In genomic region chr2:162062559-162062958, GRCh38 we compare ENCODE assay signal across 15 cellular contexts. TPM values are rescaled to one million over a fixed set of nuclear protein-coding genes. Genes with fewer than 3 reads are reported as not detected.
DNase-seq lines count a peak whose midpoint lies in the region; ATAC-seq, FAIRE-seq and TF ChIP-seq lines count a peak whose summit lies in the region.
"Had no signal": no experiment of that assay in that cellular context is flagged by ENCODE, and none has a peak within 500 bp of the region (broad histone marks: within the 10 kb centered on the region; RNA-seq: fewer than 3 reads in every experiment).

No MANE protein-coding gene starts in this region.

- TF ChIP-seq CTCF in GM23338 (conservative IDR thresholded peaks at IDR 0.05; ENCODE audit: low read depth in 2 of 2), result no peak

- CTCF ChIA-PET in activated CD4-positive, alpha-beta memory T cell treated with anti-CD3 and anti-CD28 coated beads, Interleukin-2, amount 10 ng/mL, durations not matched to agents 7 days and 5 days (lab: Charles Lee), result interaction anchor here (0.7 kb wide), 1 partner anchor 19 kb away, joined by 3 read pairs; no protein-coding TSS in a partner anchor

- H4K8ac ChIP-seq in mesendoderm (ENCODE audit: low read depth, low read length), result no peak overlapping the region

- no peak overlapping the region for H2AK5ac ChIP-seq in mesendoderm (ENCODE audit: low read length)

- H3K4me2 ChIP-seq in GM23338 (no peak overlapping the region), mesendoderm (ENCODE audit: low read length) (no peak overlapping the region)

- H3K79me2 ChIP-seq in GM23338 (replicated peaks; ENCODE audit: insufficient read depth) (no peaks in the 10 kb centered on the region), mesendoderm (ENCODE audit: control insufficient read depth, insufficient read depth, low read length) (no peaks in the 10 kb centered on the region)

- H3K79me1 ChIP-seq in mesendoderm (ENCODE audit: low read length), result no peaks in the 10 kb centered on the region

- no peak overlapping the region for H4K5ac ChIP-seq in mesendoderm (ENCODE audit: low read length)

- no peaks in the 10 kb centered on the region for H4K20me1 ChIP-seq in GM23338 (replicated peaks; ENCODE audit: insufficient read depth)

- H3K4me1 Mint-ChIP-seq in GM23338, result peaks cover 13% of the 10 kb centered on the region
- peaks cover 87% of the 10 kb centered on the region for H3K4me1 Mint-ChIP-seq in activated CD4-positive, alpha-beta memory T cell treated with anti-CD3 and anti-CD28 coated beads, Interleukin-2, amount 10 ng/mL, durations not matched to agents 7 days and 5 days

- H3K56ac ChIP-seq in mesendoderm (ENCODE audit: low read length), result no peak overlapping the region

- H3K4ac ChIP-seq in mesendoderm (ENCODE audit: low read depth, low read length), result no peak overlapping the region

- H2AFZ ChIP-seq in GM23338, result no peak overlapping the region

- DNase-seq in GM12892 (ENCODE audit: insufficient read length) (no peak), GM23338 (ENCODE audit: low spot score) (peak; percentile 28), mesendoderm (peak; percentile 63), posterior vena cava (ENCODE audit: low spot score) (no peak), NCI-H345 (lab: John Stamatoyannopoulos, UW) (no peak), HPDE6-E6E7 (ENCODE audit: extremely low spot score) (no peak)
- no peak for DNase-seq in activated CD4-positive, alpha-beta memory T cell treated with anti-CD3 and anti-CD28 coated beads, Interleukin-2, amount 10 ng/mL, durations not matched to agents 7 days and 5 days
- DNase-seq: head of caudate nucleus, NCI-H1417 treated with DMSO at 0.1 percent for 48 hours had no signal

- POLR2A ChIA-PET in activated CD4-positive, alpha-beta memory T cell treated with anti-CD3 and anti-CD28 coated beads, Interleukin-2, amount 10 ng/mL, durations not matched to agents 7 days and 5 days (lab: Charles Lee), result interaction anchor here (8.5 kb wide), 1 partner anchor 9 kb away, joined by 142 read pairs; the partner anchor contains the start of gene DPP4

- no peak for TF ChIP-seq POLR2A in GM12892 (IDR thresholded peaks at IDR 0.05; ENCODE audit: low read depth, low read length)

- H3K36me3 Mint-ChIP-seq in GM23338 (ENCODE audit: low read depth), result peaks cover 7% of the 10 kb centered on the region; the same call in 1 of the 3 replicates
- H3K36me3 Mint-ChIP-seq in activated CD4-positive, alpha-beta memory T cell treated with anti-CD3 and anti-CD28 coated beads, Interleukin-2, amount 10 ng/mL, durations not matched to agents 7 days and 5 days (ENCODE audit: low read depth), result peaks cover 68% of the 10 kb centered on the region

- no peaks in the 10 kb centered on the region for H3K27me3 ChIP-seq in GM23338 (ENCODE audit: insufficient read depth)
- H3K27me3 ChIP-seq in mesendoderm (ENCODE audit: insufficient read depth, low read length, poor library complexity), result no peaks in the 10 kb centered on the region

- H3K4me3 ChIP-seq in GM23338, result no peak overlapping the region
- no peak overlapping the region for H3K4me3 ChIP-seq in mesendoderm (ENCODE audit: low read length)
- H3K4me3 ChIP-seq: skin epidermis had no signal

- H3K27ac Mint-ChIP-seq in GM23338, result no peak overlapping the region
- peak overlapping the region; percentile 71 for H3K27ac Mint-ChIP-seq in activated CD4-positive, alpha-beta memory T cell treated with anti-CD3 and anti-CD28 coated beads, Interleukin-2, amount 10 ng/mL, durations not matched to agents 7 days and 5 days

- no peak overlapping the region for H2BK5ac ChIP-seq in mesendoderm (ENCODE audit: low read length)

- H3K27ac ChIP-seq in GM23338 (ENCODE audit: low read depth), result no peak overlapping the region
- no peak overlapping the region for H3K27ac ChIP-seq in mesendoderm (ENCODE audit: low read depth, low read length)
- H3K27ac ChIP-seq: RWPE1 had no signal

- intact Hi-C loops in posterior vena cava (cut with DNase I), result no loop called here

- H3K23ac ChIP-seq in mesendoderm (ENCODE audit: low read length), result no peak overlapping the region

- H3K9me2 ChIP-seq in GM23338 (ENCODE audit: insufficient read depth), result no peaks in the 10 kb centered on the region; the same call in 1 of the 2 replicates

- peak; percentile 40 for FAIRE-seq in GM12892 (lab: Jason Lieb, UNC)
- FAIRE-seq: bronchial epithelial cell, TTC549 had no signal

- no peak for ATAC-seq in GM23338
- ATAC-seq: left lobe of liver had no signal

- no peaks in the 10 kb centered on the region for H3K9me3 Mint-ChIP-seq in GM23338
- no peaks in the 10 kb centered on the region for H3K9me3 Mint-ChIP-seq in activated CD4-positive, alpha-beta memory T cell treated with anti-CD3 and anti-CD28 coated beads, Interleukin-2, amount 10 ng/mL, durations not matched to agents 7 days and 5 days

- H2BK120ac ChIP-seq in mesendoderm (ENCODE audit: low read depth, low read length), result no peak overlapping the region

- H3K4me3 Mint-ChIP-seq in GM23338, result no peak overlapping the region
- H3K4me3 Mint-ChIP-seq in activated CD4-positive, alpha-beta memory T cell treated with anti-CD3 and anti-CD28 coated beads, Interleukin-2, amount 10 ng/mL, durations not matched to agents 7 days and 5 days, result peak overlapping the region; percentile 54

- H3F3A ChIP-seq in GM23338 (replicated peaks; ENCODE audit: low read depth), result no peaks in the 10 kb centered on the region

- no peak overlapping the region for H2BK15ac ChIP-seq in mesendoderm (replicated peaks; ENCODE audit: low read depth)

- H3K27me3 Mint-ChIP-seq in GM23338 (ENCODE audit: insufficient read depth, low read depth, poor library complexity), result no peaks in the 10 kb centered on the region
- H3K27me3 Mint-ChIP-seq in activated CD4-positive, alpha-beta memory T cell treated with anti-CD3 and anti-CD28 coated beads, Interleukin-2, amount 10 ng/mL, durations not matched to agents 7 days and 5 days, result no peaks in the 10 kb centered on the region

- no peak overlapping the region for H3K9ac ChIP-seq in mesendoderm (ENCODE audit: low read length)

- H3K4me1 ChIP-seq in GM23338 (ENCODE audit: insufficient read depth) (no peaks in the 10 kb centered on the region), mesendoderm (ENCODE audit: control insufficient read depth, low read depth, low read length) (peaks cover 3% of the 10 kb centered on the region)

- H3K18ac ChIP-seq in mesendoderm (ENCODE audit: low read length), result no peak overlapping the region

- no CpG with 5 or more reads among the region's 2 CpGs for WGBS in mesendoderm (ENCODE audit: extremely low coverage, insufficient coverage, low lambda C conversion rate)

- H3K36me3 ChIP-seq in GM23338 (ENCODE audit: insufficient read depth) (no peaks in the 10 kb centered on the region), mesendoderm (ENCODE audit: control insufficient read depth, insufficient read depth, low read length) (no peaks in the 10 kb centered on the region)

TF ChIP-seq in GM23338, 12 proteins besides CTCF, POLR2A, EP300 and RAD21 (continues in another document):
- TF ChIP-seq POLR2AphosphoS5 (IDR thresholded peaks at IDR 0.05; ENCODE audit: low read depth) (no peak), STAT1 (IDR thresholded peaks at IDR 0.05; ENCODE audit: unreplicated experiment) (no peak), ZNF331 (CRISPR knock-in tag; IDR thresholded peaks at IDR 0.05; ENCODE audit: low read depth) (no peak), CREB1 (CRISPR knock-in tag; IDR thresholded peaks at IDR 0.05; ENCODE audit: low read depth) (no peak), ZNF114 (CRISPR knock-in tag; IDR thresholded peaks at IDR 0.05) (no peak)

RNA-seq across cellular contexts. Expression of gene DPP4, which starts 11.5 kb away (rescaled TPM):
- polyA plus RNA-seq in GM12892 (2012; ENCODE audit: missing spikeins), result 0.19 TPM
- 2.8 and 4.1 TPM in 2 replicates for total RNA-seq in GM23338 (2014; rRNA removed; shearing (Covaris generic))
- polyA plus RNA-seq in GM23338 (2016; fragmentation: Nextera tagmentation; extraction: Ambion mirVana), result 1.0 and 1.5 TPM in 2 replicates
- total RNA-seq in activated CD4-positive, alpha-beta memory T cell treated with anti-CD3 and anti-CD28 coated beads, Interleukin-2, amount 10 ng/mL, durations not matched to agents 7 days and 5 days, result 100 to 1,000 TPM; 122 to 126 TPM
- polyA plus RNA-seq in mesendoderm (2013, experiment 1 of 2), result 0.49 TPM
- polyA plus RNA-seq in mesendoderm (2013, experiment 2 of 2), result 0.57 TPM
- total RNA-seq in posterior vena cava, result 1 to 10 TPM; 2.4 to 5.1 TPM
- polyA plus RNA-seq: neural cell had no signal

Comparison
In these comparisons a context has a peak if more than half of its experiments do, and no peak if none do; other contexts are left out.
1. DNase-seq: peak in GM23338 (single experiment) and mesendoderm (single experiment); none in GM12892 (single experiment), activated CD4-positive, alpha-beta memory T cell treated with anti-CD3 and anti-CD28 coated beads, Interleukin-2, amount 10 ng/mL, durations not matched to agents 7 days and 5 days (single experiment), posterior vena cava (single experiment), NCI-H345 (single experiment) and HPDE6-E6E7 (single experiment).
2. RNA of gene DPP4, which starts 11.5 kb away (total RNA-seq): 122 to 126 TPM in activated CD4-positive, alpha-beta memory T cell treated with anti-CD3 and anti-CD28 coated beads, Interleukin-2, amount 10 ng/mL, durations not matched to agents 7 days and 5 days; 2.4 to 5.1 TPM in posterior vena cava and 2.8 to 4.1 TPM in GM23338; every median in the first group is over 10 times any median in the second.